Comparison of ENCODE assay signal across 8 cellular contexts in genomic region chr6:37222992-37223391, GRCh38. TPM values are rescaled to one million over a fixed set of nuclear protein-coding genes. Genes with fewer than 3 reads are reported as not detected.
DNase-seq lines count a peak whose midpoint lies in the region; ATAC-seq, FAIRE-seq and TF ChIP-seq lines count a peak whose summit lies in the region.

No MANE protein-coding gene starts in this region.

- peaks cover 17% of the 10 kb centered on the region for H3K4me1 Mint-ChIP-seq in activated T-cell treated with anti-CD3 and anti-CD28 coated beads, Interleukin-2, amount 50 U/mL, for 24 hours (ENCODE audit: low read depth)
- no peaks in the 10 kb centered on the region for H3K4me1 Mint-ChIP-seq in activated T-helper 17 cell treated with anti-CD3 and anti-CD28 coated beads, Interleukin-2, amount 50 U/mL, for 72 hours

- H2AFZ ChIP-seq in keratinocyte (ENCODE audit: control insufficient read depth, low read length): peak overlapping the region; percentile 88

- no peaks in the 10 kb centered on the region for H4K20me1 ChIP-seq in keratinocyte (ENCODE audit: control insufficient read depth, extremely low read depth, insufficient read depth, low read length)

- H3K4me3 ChIP-seq in keratinocyte (ENCODE audit: control insufficient read depth in 2 of 3, extremely low read depth in 1 of 3, insufficient read depth in 2 of 3, low read depth in 1 of 3, low read length in 3 of 3) (peak overlapping the region in 2 of 3 experiments; percentile 63 to 70), suprapubic skin (peak overlapping the region; percentile 61)

- H3K9me1 ChIP-seq in keratinocyte (ENCODE audit: control insufficient read depth, extremely low read depth, insufficient read depth, low read length): no peaks in the 10 kb centered on the region

- no peaks in the 10 kb centered on the region for H3K27me3 ChIP-seq in keratinocyte (ENCODE audit: control insufficient read depth, extremely low read depth, insufficient read depth, low read length)
- no peaks in the 10 kb centered on the region for H3K27me3 ChIP-seq in suprapubic skin

- no peak overlapping the region for H3K27ac Mint-ChIP-seq in activated T-cell treated with anti-CD3 and anti-CD28 coated beads, Interleukin-2, amount 50 U/mL, for 24 hours
- no peak overlapping the region for H3K27ac Mint-ChIP-seq in activated T-helper 17 cell treated with anti-CD3 and anti-CD28 coated beads, Interleukin-2, amount 50 U/mL, for 72 hours

- H3K9me3 ChIP-seq in keratinocyte (ENCODE audit: control insufficient read depth, low read depth, low read length) (no peaks in the 10 kb centered on the region), suprapubic skin (no peaks in the 10 kb centered on the region)

- H3K27me3 Mint-ChIP-seq in activated T-cell treated with anti-CD3 and anti-CD28 coated beads, Interleukin-2, amount 50 U/mL, for 24 hours: no peaks in the 10 kb centered on the region
- H3K27me3 Mint-ChIP-seq in activated T-helper 17 cell treated with anti-CD3 and anti-CD28 coated beads, Interleukin-2, amount 50 U/mL, for 72 hours: no peaks in the 10 kb centered on the region

- H3K4me2 ChIP-seq in keratinocyte (ENCODE audit: control insufficient read depth, extremely low read depth, insufficient read depth, low read depth, low read length): peak overlapping the region; percentile 85

- no peak overlapping the region for H3K9ac ChIP-seq in keratinocyte (ENCODE audit: control insufficient read depth, extremely low read depth, insufficient read depth, low read length)

- dilution Hi-C loops in keratinocyte (cut with MboI; ENCODE audit: extremely low pct_ligation_motif_present, low sequenced_read_pairs): no loop called here

- no peaks in the 10 kb centered on the region for H3K9me3 Mint-ChIP-seq in activated T-cell treated with anti-CD3 and anti-CD28 coated beads, Interleukin-2, amount 50 U/mL, for 24 hours
- H3K9me3 Mint-ChIP-seq in activated T-helper 17 cell treated with anti-CD3 and anti-CD28 coated beads, Interleukin-2, amount 50 U/mL, for 72 hours: no peaks in the 10 kb centered on the region

- H3K79me2 ChIP-seq in keratinocyte (ENCODE audit: control insufficient read depth, insufficient read depth, low read length): no peaks in the 10 kb centered on the region

- TF ChIP-seq POLR2A in suprapubic skin (IDR thresholded peaks at IDR 0.05): no peak

- H3K27ac ChIP-seq in keratinocyte (ENCODE audit: control insufficient read depth, insufficient read depth, low read length): no peak overlapping the region
- no peak overlapping the region for H3K27ac ChIP-seq in suprapubic skin

- DNase-seq in activated T-cell treated with anti-CD3 and anti-CD28 coated beads, Interleukin-2, amount 50 U/mL, for 24 hours: no peak
- DNase-seq in activated T-cell treated with anti-CD3 and anti-CD28 coated beads, Interleukin-2, amount 50 U/mL, for 48 hours: no peak
- DNase-seq in keratinocyte (ENCODE audit: low read depth, low spot score) (no peak), suprapubic skin (ENCODE audit: low spot score in 2 of 2) (no peak), KG1 (lab: John Stamatoyannopoulos, UW) (no peak), pons (ENCODE audit: low spot score) (no peak), NCI-H1694 treated with DMSO at 0.1 percent for 48 hours (lab: John Stamatoyannopoulos, UW) (no peak)

- FAIRE-seq in keratinocyte (lab: Jason Lieb, UNC): no peak

- TF ChIP-seq CTCF in keratinocyte (optimal IDR thresholded peaks at IDR 0.05 in 1 of 3, IDR thresholded peaks at IDR 0.05 in 1 of 3, conservative IDR thresholded peaks at IDR 0.05 in 1 of 3; ENCODE audit: extremely low read depth in 1 of 3, insufficient read depth in 2 of 3, low read length in 3 of 3) (no peak), suprapubic skin (IDR thresholded peaks at IDR 0.05) (no peak)

- H3K36me3 ChIP-seq in keratinocyte (ENCODE audit: control insufficient read depth in 2 of 2, extremely low read depth in 1 of 2, insufficient read depth in 2 of 2, low read length in 2 of 2) (no peaks in the 10 kb centered on the region), suprapubic skin (no peaks in the 10 kb centered on the region)

- TF ChIP-seq EP300 in suprapubic skin (IDR thresholded peaks at IDR 0.05): no peak

- H3K4me3 Mint-ChIP-seq in activated T-cell treated with anti-CD3 and anti-CD28 coated beads, Interleukin-2, amount 50 U/mL, for 24 hours: peak overlapping the region; percentile 78
- H3K4me3 Mint-ChIP-seq in activated T-helper 17 cell treated with anti-CD3 and anti-CD28 coated beads, Interleukin-2, amount 50 U/mL, for 72 hours: peak overlapping the region; percentile 70

- H3K36me3 Mint-ChIP-seq in activated T-cell treated with anti-CD3 and anti-CD28 coated beads, Interleukin-2, amount 50 U/mL, for 24 hours (ENCODE audit: low read depth): no peaks in the 10 kb centered on the region
- no peaks in the 10 kb centered on the region for H3K36me3 Mint-ChIP-seq in activated T-helper 17 cell treated with anti-CD3 and anti-CD28 coated beads, Interleukin-2, amount 50 U/mL, for 72 hours (ENCODE audit: low read depth)

- peaks cover 11% of the 10 kb centered on the region for H3K4me1 ChIP-seq in keratinocyte (ENCODE audit: control insufficient read depth, extremely low read depth, insufficient read depth, low read length)
- H3K4me1 ChIP-seq in suprapubic skin: peaks cover 11% of the 10 kb centered on the region

- ATAC-seq in activated T-helper 17 cell treated with anti-CD3 and anti-CD28 coated beads, Interleukin-2, amount 50 U/mL, for 72 hours (replicated peaks): no peak

RNA-seq across cellular contexts. Expression of gene TBC1D22B, which starts 34.6 kb away (rescaled TPM):
- total RNA-seq in activated T-helper 17 cell treated with anti-CD3 and anti-CD28 coated beads, Interleukin-2, amount 50 U/mL, for 72 hours: 10 to 100 TPM; 11.4 to 12.2 TPM
- 5.3 to 7.3 TPM (median 5.9 TPM) in 3 replicates for polyA plus RNA-seq in keratinocyte
- polyA plus RNA-seq in keratinocyte (2011; ENCODE audit: low read depth): 6.8 TPM
- 7.3 TPM in 2 replicates for polyA plus RNA-seq in keratinocyte (2011; cell fraction: cytosol; rRNA removed)
- polyA plus RNA-seq in keratinocyte (2011; cell fraction: nucleus; rRNA removed): 8.6 and 9.5 TPM in 2 replicates
- 6.6 and 10.7 TPM in 2 replicates for polyA plus RNA-seq in keratinocyte (2012; ENCODE audit: low replicate concordance)
- 5.0 to 6.8 TPM (median 5.0 TPM) in 3 replicates for polyA minus RNA-seq in keratinocyte
- 3.1 TPM for polyA minus RNA-seq in keratinocyte (2011; cell fraction: cytosol; rRNA and poly(A)+ RNA removed)
- 4.9 and 6.2 TPM in 2 replicates for polyA minus RNA-seq in keratinocyte (2011; cell fraction: nucleus; rRNA and poly(A)+ RNA removed)
- 10 to 100 TPM; 14.2 to 19.6 (median 18.4) TPM for total RNA-seq in suprapubic skin

RNA-seq across cellular contexts. Expression of gene TMEM217, which starts 35.0 kb away (rescaled TPM):
- total RNA-seq in activated T-helper 17 cell treated with anti-CD3 and anti-CD28 coated beads, Interleukin-2, amount 50 U/mL, for 72 hours: 1 to 10 TPM; 2.5 to 3.5 TPM
- 0.44 to 0.85 TPM (median 0.80 TPM) in 3 replicates for polyA plus RNA-seq in keratinocyte
- polyA plus RNA-seq in keratinocyte (2011; ENCODE audit: low read depth): 9.2 TPM
- 0.57 and 1.1 TPM in 2 replicates for polyA plus RNA-seq in keratinocyte (2011; cell fraction: cytosol; rRNA removed)
- 2.0 and 2.9 TPM in 2 replicates for polyA plus RNA-seq in keratinocyte (2011; cell fraction: nucleus; rRNA removed)
- polyA plus RNA-seq in keratinocyte (2012; ENCODE audit: low replicate concordance): 0.37 and 4.8 TPM in 2 replicates
- polyA minus RNA-seq in keratinocyte: 0.36 to 0.63 TPM (median 0.38 TPM) in 3 replicates
- polyA minus RNA-seq in keratinocyte (2011; cell fraction: cytosol; rRNA and poly(A)+ RNA removed): 2.7 TPM
- polyA minus RNA-seq in keratinocyte (2011; cell fraction: nucleus; rRNA and poly(A)+ RNA removed): 2.5 and 2.6 TPM in 2 replicates
- 1 to 10 TPM in 2 of 4 donors, under 1 TPM in 1, not detected in 1; 0.30 to 3.3 (median 2.6) TPM for total RNA-seq in suprapubic skin

RNA-seq across cellular contexts. Expression of gene PIM1, which starts 53.0 kb away (rescaled TPM):
- 100 to 1,000 TPM; 246 to 403 TPM for total RNA-seq in activated T-helper 17 cell treated with anti-CD3 and anti-CD28 coated beads, Interleukin-2, amount 50 U/mL, for 72 hours
- polyA plus RNA-seq in keratinocyte: 7.1 to 14.3 TPM (median 10.2 TPM) in 3 replicates
- 21.0 TPM for polyA plus RNA-seq in keratinocyte (2011; ENCODE audit: low read depth)
- polyA plus RNA-seq in keratinocyte (2011; cell fraction: cytosol; rRNA removed): 6.8 and 8.2 TPM in 2 replicates
- polyA plus RNA-seq in keratinocyte (2011; cell fraction: nucleus; rRNA removed): 19.0 and 19.2 TPM in 2 replicates
- 7.6 and 139 TPM in 2 replicates for polyA plus RNA-seq in keratinocyte (2012; ENCODE audit: low replicate concordance)
- polyA minus RNA-seq in keratinocyte: 6.4 to 14.5 TPM (median 12.7 TPM) in 3 replicates
- 10.2 TPM for polyA minus RNA-seq in keratinocyte (2011; cell fraction: cytosol; rRNA and poly(A)+ RNA removed)
- 9.1 and 11.7 TPM in 2 replicates for polyA minus RNA-seq in keratinocyte (2011; cell fraction: nucleus; rRNA and poly(A)+ RNA removed)
- total RNA-seq in suprapubic skin: 100 to 1,000 TPM in 2 of 4 donors, 10 to 100 TPM in 2; 63.6 to 158 (median 110) TPM
